Comparison of ENCODE assay signal across 26 cellular contexts in the genomic region with DNA sequence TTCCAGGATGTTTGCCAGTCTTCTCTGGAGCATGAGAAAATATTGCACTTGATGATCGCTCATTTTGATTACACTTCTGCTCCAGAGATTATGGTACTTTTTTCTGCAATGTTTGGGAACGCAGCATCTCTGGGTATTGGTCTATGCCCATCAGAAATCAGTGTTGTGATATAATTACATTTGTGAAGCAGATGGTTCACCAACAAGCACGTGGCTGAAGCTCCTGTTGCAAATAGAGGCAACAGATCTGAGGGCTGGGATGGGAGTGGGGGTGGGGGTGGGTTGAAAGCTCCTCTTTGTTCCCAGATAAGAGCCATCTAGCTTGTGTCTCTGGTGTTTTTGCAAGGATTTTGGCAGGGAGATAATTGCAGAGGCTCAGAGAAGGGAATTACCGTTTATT.
"Had no signal": no experiment of that assay in that cellular context is flagged by ENCODE, and none has a peak within 500 bp of the region (broad histone marks: within the 10 kb centered on the region; RNA-seq: fewer than 3 reads in every experiment).

No MANE protein-coding gene starts in this region.

- DNase-seq: cortex of kidney; effector memory CD8-positive, alpha-beta T cell; erythroblast; esophagus squamous epithelium; foreskin melanocyte; heart left ventricle; immature natural killer cell; left ventricle myocardium superior; lower lobe of right lung; natural killer cell; occipital lobe; ovary; posterior cingulate gyrus; psoas muscle; right cardiac atrium; sigmoid colon; stimulated activated CD4-positive, alpha-beta T cell treated with anti-CD3 and anti-CD28 coated beads, Interleukin-2, amount 100 ng/mL, for 48 hours; stimulated activated naive CD4-positive, alpha-beta T cell; stimulated activated naive CD8-positive, alpha-beta T cell treated with anti-CD3 and anti-CD28 coated beads, Interleukin-15, amount 100 ng/mL, for 72 hours; transverse colon; upper lobe of right lung had no signal

- H2AFZ ChIP-seq: hepatocyte had no signal

- H3K27me3 ChIP-seq: esophagus squamous epithelium, hepatocyte, ovary, sigmoid colon, suprapubic skin, transverse colon, upper lobe of right lung, vagina had no signal

- H3K4me2 ChIP-seq: hepatocyte had no signal

- H3K36me3 ChIP-seq: esophagus squamous epithelium, heart left ventricle, lower lobe of right lung, ovary, sigmoid colon, suprapubic skin, transverse colon, upper lobe of right lung, vagina had no signal

- H3K79me2 ChIP-seq: hepatocyte had no signal

- H3K9me3 ChIP-seq: esophagus squamous epithelium, heart left ventricle, lower lobe of right lung, ovary, psoas muscle, sigmoid colon, suprapubic skin, transverse colon, upper lobe of right lung, vagina had no signal

- H3K4me3 ChIP-seq: esophagus squamous epithelium, heart left ventricle, hepatocyte, lower lobe of right lung, ovary, psoas muscle, sigmoid colon, suprapubic skin, transverse colon, upper lobe of right lung, vagina had no signal

- H3K27ac ChIP-seq: esophagus squamous epithelium, heart left ventricle, hepatocyte, lower lobe of right lung, ovary, psoas muscle, sigmoid colon, suprapubic skin, transverse colon, upper lobe of right lung, vagina had no signal

- FAIRE-seq: endometrium, keratinocyte had no signal

- H3K4me1 ChIP-seq: esophagus squamous epithelium, heart left ventricle, lower lobe of right lung, psoas muscle, sigmoid colon, suprapubic skin, transverse colon, upper lobe of right lung, vagina had no signal
